ENCODE assay signal across 14 cellular contexts in the genomic region with DNA sequence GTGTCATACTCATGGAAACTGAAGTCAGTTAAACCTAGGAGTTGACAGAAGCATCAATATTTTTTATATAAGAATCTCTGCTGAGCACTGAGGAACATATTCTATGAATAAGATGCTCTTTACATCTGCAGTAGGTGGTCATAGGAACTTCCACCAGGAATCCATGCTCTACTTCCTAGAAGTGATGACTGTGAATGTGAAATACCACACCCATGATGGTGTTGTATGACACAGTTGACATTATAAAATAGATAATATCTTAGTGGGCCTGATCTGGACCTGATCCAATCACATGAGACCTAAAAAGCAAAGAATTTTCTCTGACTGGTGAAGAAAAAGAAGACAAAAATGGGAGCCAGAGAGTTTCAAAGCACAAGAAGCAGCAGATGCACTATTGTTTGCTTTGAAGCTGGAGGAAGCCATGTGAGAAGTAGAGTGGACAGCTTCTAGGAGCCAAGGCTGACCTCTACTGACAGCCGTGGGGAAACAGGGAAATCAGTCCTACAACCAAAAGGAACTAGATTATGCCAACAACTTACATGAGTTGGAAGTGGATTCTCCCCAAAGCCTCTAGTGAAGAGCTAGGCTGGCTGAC.
DNase-seq lines count a peak whose midpoint lies in the region; ATAC-seq and TF ChIP-seq lines count a peak whose summit lies in the region.
"Had no signal": no experiment of that assay in that cellular context is flagged by ENCODE, and none has a peak within 500 bp of the region (broad histone marks: within the 10 kb centered on the region; RNA-seq: fewer than 3 reads in every experiment).

No MANE protein-coding gene starts in this region.

- peaks cover 15% of the 10 kb centered on the region for H3K9me3 Mint-ChIP-seq in T-helper 2 cell treated with Interferon-gamma antibody and Interleukin-4, amounts not matched to agents 5 μg/mL and 100 μg/mL, for 36 hours
- H3K9me3 Mint-ChIP-seq: T-helper 1 cell treated with Interleukin-12 subunit alpha and Interleukin-12 subunit beta and Interleukin-4 antibody, amounts not matched to agents 30 μg/mL and 1 μg/mL, for 36 hours had no signal

- no peak for TF ChIP-seq EP300 in ovary (IDR thresholded peaks at IDR 0.05)

- no peak overlapping the region for H3K4me3 ChIP-seq in HCT116 (replicated peaks in 1 of 2; ENCODE audit: low read depth in 1 of 2, low read length in 2 of 2)
- H3K4me3 ChIP-seq in ovary = no peak overlapping the region
- H3K4me3 ChIP-seq: esophagus muscularis mucosa, Peyer's patch, sigmoid colon had no signal

- WGBS in ovary, 3 donors = 77 to 91% (median 89%) methylated on average over 1 of the region's 1 CpG

- peaks cover 24 to 44% of the 10 kb centered on the region in 2 experiments for H3K4me1 ChIP-seq in HCT116 (ENCODE audit: control insufficient read depth in 1 of 2, insufficient read depth in 2 of 2, low read length in 2 of 2)
- H3K4me1 ChIP-seq in ovary (ENCODE audit: insufficient read depth) = no peaks in the 10 kb centered on the region
- H3K4me1 ChIP-seq: esophagus muscularis mucosa, Peyer's patch, sigmoid colon had no signal

- DNase-seq in GM10266 (ENCODE audit: extremely low spot score) (no peak), HCT116 (ENCODE audit: low read depth, low spot score) (no peak), left colon (no peak), NCI-H526 (lab: John Stamatoyannopoulos, UW) (no peak), ovary (no peak)
- DNase-seq in T-helper 2 cell treated with Interferon-gamma antibody and Interleukin-4, amounts not matched to agents 5 μg/mL and 100 μg/mL, for 36 hours (ENCODE audit: low spot score) = no peak
- DNase-seq: cerebellar nuclear complex, hypothalamus, sigmoid colon had no signal

- H3K79me2 ChIP-seq in HCT116 (ENCODE audit: insufficient read depth, low read length) = no peaks in the 10 kb centered on the region

- no peaks in the 10 kb centered on the region for H3K36me3 Mint-ChIP-seq in T-helper 2 cell treated with Interferon-gamma antibody and Interleukin-4, amounts not matched to agents 5 μg/mL and 100 μg/mL, for 36 hours (ENCODE audit: low read depth)

- H3K9me2 ChIP-seq in HCT116 (ENCODE audit: insufficient read depth) = no peaks in the 10 kb centered on the region

- RAD21 ChIA-PET in HCT116 (lab: Charles Lee; ENCODE audit: low non-redundant PET in 1 of 2, low total read pairs in 2 of 2, uncharacterized antibody in 2 of 2, unreplicated experiment in 2 of 2) = interaction anchor here in 1 of 2 experiments (1.4 kb wide), 1 partner anchor 138 kb away, joined by 3 read pairs; no protein-coding TSS in a partner anchor

- peaks cover 15% of the 10 kb centered on the region for H3K4me1 Mint-ChIP-seq in T-helper 2 cell treated with Interferon-gamma antibody and Interleukin-4, amounts not matched to agents 5 μg/mL and 100 μg/mL, for 36 hours (ENCODE audit: low read depth)

- peak overlapping the region; percentile 63 for H3K9ac ChIP-seq in HCT116 (ENCODE audit: low read length)

- no peaks in the 10 kb centered on the region for H4K20me1 ChIP-seq in HCT116 (ENCODE audit: insufficient read depth)

- peak overlapping the region; percentile 3 for H2AFZ ChIP-seq in HCT116 (ENCODE audit: low read depth, low read length, poor library complexity, severe bottlenecking)

- POLR2A ChIA-PET in HCT116 (lab: Charles Lee) = interaction anchor here (1.0 to 1.7 kb wide), 3 partner anchors 15 to 137 kb away, joined by 3 to 6 read pairs (median 4); no protein-coding TSS in a partner anchor

- TF ChIP-seq CTCF in GM10266 (IDR thresholded peaks at IDR 0.05; ENCODE audit: control insufficient read depth, insufficient read depth, low read depth, missing control alignments) (peak; percentile 32), HCT116 (IDR thresholded peaks at IDR 0.05 in 2 of 3, conservative IDR thresholded peaks at IDR 0.05 in 1 of 3; ENCODE audit: borderline replicate concordance in 1 of 3, insufficient read depth in 1 of 3, low read depth in 2 of 3, low read length in 2 of 3) (peak in 2 of 3 experiments; percentile 51 to 61; a peak in 4 of 6 replicates), ovary (IDR thresholded peaks at IDR 0.05) (no peak)

- H3K27ac ChIP-seq in HCT116 (ENCODE audit: low read depth, low read length) = peak overlapping the region; percentile 72
- H3K27ac ChIP-seq in ovary = no peak overlapping the region
- H3K27ac ChIP-seq: esophagus muscularis mucosa, neutrophil, Peyer's patch, sigmoid colon had no signal

- peak overlapping the region; percentile 66 for H3K4me2 ChIP-seq in HCT116 (ENCODE audit: low read length)

- BruUV-seq in HCT116 (replicated peaks; lab: Mats Ljungman, UMichigan) = TSS peak; percentile 91

- CTCF ChIA-PET in HCT116 (lab: Charles Lee) = interaction anchor here (1.1 kb wide), 3 partner anchors 39 to 135 kb away, joined by 3 to 4 read pairs (median 3); partner anchors contain the start of gene HS3ST1

- peaks cover 8% of the 10 kb centered on the region for H3K27me3 Mint-ChIP-seq in T-helper 2 cell treated with Interferon-gamma antibody and Interleukin-4, amounts not matched to agents 5 μg/mL and 100 μg/mL, for 36 hours (ENCODE audit: low read depth)

- H3K4me3 Mint-ChIP-seq in T-helper 2 cell treated with Interferon-gamma antibody and Interleukin-4, amounts not matched to agents 5 μg/mL and 100 μg/mL, for 36 hours = no peak overlapping the region
- H3K4me3 Mint-ChIP-seq: T-helper 1 cell treated with Interleukin-12 subunit alpha and Interleukin-12 subunit beta and Interleukin-4 antibody, amounts not matched to agents 30 μg/mL and 1 μg/mL, for 36 hours had no signal

- H3K27ac Mint-ChIP-seq in T-helper 2 cell treated with Interferon-gamma antibody and Interleukin-4, amounts not matched to agents 5 μg/mL and 100 μg/mL, for 36 hours = peak overlapping the region; percentile 32
- H3K27ac Mint-ChIP-seq: T-helper 1 cell treated with Interleukin-12 subunit alpha and Interleukin-12 subunit beta and Interleukin-4 antibody, amounts not matched to agents 30 μg/mL and 1 μg/mL, for 36 hours had no signal

- ATAC-seq in HCT116 (peak; percentile 76), left colon (peak; percentile 40), HG03139 (IDR thresholded peaks at IDR 0.05; ENCODE audit: unreplicated experiment) (no peak)

- no peak for TF ChIP-seq POLR2A in HCT116 (IDR thresholded peaks at IDR 0.05; ENCODE audit: borderline replicate concordance, extremely low read depth, insufficient read depth, insufficient read length)
- TF ChIP-seq POLR2A in ovary (IDR thresholded peaks at IDR 0.05) = no peak

- H3K27me3 ChIP-seq in HCT116 (ENCODE audit: insufficient read depth, low read length) (no peaks in the 10 kb centered on the region), ovary (no peaks in the 10 kb centered on the region)
- H3K27me3 ChIP-seq: esophagus muscularis mucosa, neutrophil, Peyer's patch, sigmoid colon had no signal

- intact Hi-C loops in HCT116 (cut with micrococcal nuclease) (loop anchor here (2.0 kb wide), 1 partner anchor 69 kb away; the partner anchor contains the start of gene HS3ST1), left colon (cut with DNase I, micrococcal nuclease) (no loop called here), ovary (cut with DNase I) (no loop called here)

- peaks cover 0 to 9% of the 10 kb centered on the region in 2 experiments; a peak in 1 of 4 replicates for H3K9me3 ChIP-seq in HCT116 (ENCODE audit: control insufficient read depth in 1 of 2, insufficient read depth in 1 of 2, low read depth in 1 of 2, low read length in 2 of 2)
- H3K9me3 ChIP-seq in ovary = no peaks in the 10 kb centered on the region
- H3K9me3 ChIP-seq: neutrophil had no signal

- no peak for TF ChIP-seq RAD21 in HCT116 (IDR thresholded peaks at IDR 0.05; ENCODE audit: low read depth)

- peaks cover 0 to 12% of the 10 kb centered on the region in 2 experiments; a peak in 2 of 4 replicates for H3K36me3 ChIP-seq in HCT116 (ENCODE audit: control insufficient read depth in 1 of 2, insufficient read depth in 2 of 2, low read length in 2 of 2)
- no peaks in the 10 kb centered on the region for H3K36me3 ChIP-seq in ovary
- H3K36me3 ChIP-seq: esophagus muscularis mucosa, neutrophil, Peyer's patch, sigmoid colon had no signal

TF ChIP-seq in HCT116, 20 proteins besides CTCF, POLR2A, EP300 and RAD21:
- TF ChIP-seq ZFX (IDR thresholded peaks at IDR 0.05) (no peak), CEBPB (IDR thresholded peaks at IDR 0.05; ENCODE audit: low read depth) (no peak), SRF (IDR thresholded peaks at IDR 0.05; ENCODE audit: low read depth) (no peak), POLR2AphosphoS5 (IDR thresholded peaks at IDR 0.05; ENCODE audit: low read depth, low read length) (no peak), YY1 (IDR thresholded peaks at IDR 0.05; ENCODE audit: extremely low read depth, insufficient replicate concordance, low read depth, low read length) (no peak)

Comparison
In these comparisons a context has a peak if more than half of its experiments do, and no peak if none do; other contexts are left out.
1. CTCF ChIP-seq: peak in GM10266 (single experiment) and HCT116 (2 of 3); none in ovary (0 of 3).